In genomic region chr6:45044086-45044485, GRCh38 we compare ENCODE assay signal across 16 cellular contexts.
DNase-seq lines count a peak whose midpoint lies in the region; ATAC-seq, FAIRE-seq and TF ChIP-seq lines count a peak whose summit lies in the region.
"Had no signal": no experiment of that assay in that cellular context is flagged by ENCODE, and none has a peak within 500 bp of the region (broad histone marks: within the 10 kb centered on the region; RNA-seq: fewer than 3 reads in every experiment).

No MANE protein-coding gene starts in this region.

- CTCF ChIA-PET in PC-3 (lab: Charles Lee) (no interaction called here), HepG2 (lab: Yijun Ruan, JAX; ENCODE audit: low intra/inter-chr PET ratio, low total read pairs) (no interaction called here)

- intact Hi-C loops in PC-3 (cut with micrococcal nuclease), result no loop called here
- intact Hi-C loops in HepG2 (cut with micrococcal nuclease; ENCODE audit: unreplicated experiment), result loop anchor here (5.0 kb wide), 1 partner anchor 153 kb away; no protein-coding TSS in a partner anchor

- H3K27me3 ChIP-seq in PC-3 (ENCODE audit: low read length) (no peaks in the 10 kb centered on the region), HepG2 (ENCODE audit: control insufficient read depth in 1 of 2, insufficient read depth in 2 of 2, low read length in 2 of 2) (no peaks in the 10 kb centered on the region), suprapubic skin (no peaks in the 10 kb centered on the region)
- H3K27me3 ChIP-seq: Peyer's patch had no signal

- TF ChIP-seq CTCF in 22Rv1 (IDR thresholded peaks at IDR 0.05), result no peak
- no peak for TF ChIP-seq CTCF in PC-3 (conservative IDR thresholded peaks at IDR 0.05; ENCODE audit: low read depth, low read length)
- no peak for TF ChIP-seq CTCF in HepG2 (CRISPR knock-in tag; IDR thresholded peaks at IDR 0.05)
- TF ChIP-seq CTCF in suprapubic skin (IDR thresholded peaks at IDR 0.05), result no peak

- in situ Hi-C loops in HepG2 (cut with HindIII; ENCODE audit: extremely low pct_ligation_motif_present, low pct_unique_long_range_greater_than_20kb), result no loop called here

- peaks cover 6% of the 10 kb centered on the region for H3K36me3 Mint-ChIP-seq in T-helper 2 cell treated with Interferon-gamma antibody and Interleukin-4, amounts not matched to agents 5 μg/mL and 100 μg/mL, for 36 hours (ENCODE audit: low read depth)

- TF ChIP-seq POLR2A in GM12891 (IDR thresholded peaks at IDR 0.05; ENCODE audit: low read depth, low read length) (no peak), HepG2 (IDR thresholded peaks at IDR 0.05; ENCODE audit: insufficient read depth in 1 of 2, low read depth in 2 of 2, low read length in 2 of 2) (no peak), suprapubic skin (IDR thresholded peaks at IDR 0.05) (no peak)

- no peak overlapping the region for H3K9ac ChIP-seq in PC-3 (ENCODE audit: low read length)
- H3K9ac ChIP-seq in HepG2 (ENCODE audit: insufficient read depth, low read depth, low read length), result no peak overlapping the region

- no peaks in the 10 kb centered on the region for H3K79me2 ChIP-seq in PC-3 (ENCODE audit: low read length)
- H3K79me2 ChIP-seq in HepG2 (ENCODE audit: insufficient read depth, low read length), result no peaks in the 10 kb centered on the region

- H3K4me1 ChIP-seq in PC-3 (ENCODE audit: insufficient read depth, low read length), result peaks cover 22% of the 10 kb centered on the region
- peaks cover 27% of the 10 kb centered on the region for H3K4me1 ChIP-seq in HepG2 (ENCODE audit: insufficient read depth, low read length)
- H3K4me1 ChIP-seq in suprapubic skin, result no peaks in the 10 kb centered on the region
- H3K4me1 ChIP-seq: Peyer's patch had no signal

- H3K9me3 ChIP-seq in PC-3 (ENCODE audit: low read length) (no peaks in the 10 kb centered on the region), HepG2 (ENCODE audit: low read length) (no peaks in the 10 kb centered on the region), suprapubic skin (no peaks in the 10 kb centered on the region)
- H3K9me3 ChIP-seq: Peyer's patch had no signal

- no peak for DNase-seq in GM12891 (ENCODE audit: insufficient read length, low spot score)
- DNase-seq in PC-3, result no peak
- DNase-seq in HepG2 (ENCODE audit: low spot score), result peak; percentile 79
- no peak for DNase-seq in suprapubic skin (ENCODE audit: low spot score in 2 of 2)
- no peak for DNase-seq in T-helper 2 cell treated with Interferon-gamma antibody and Interleukin-4, amounts not matched to agents 5 μg/mL and 100 μg/mL, for 36 hours (ENCODE audit: low spot score)
- no peak for DNase-seq in NCI-H2081 (lab: John Stamatoyannopoulos, UW)
- DNase-seq: C1 segment of cervical spinal cord, H9, NCI-H187 treated with DMSO at 0.1 percent for 48 hours, NCI-H2171, NCI-H446 treated with DMSO at 0.1 percent for 48 hours, NCI-H774, Peyer's patch had no signal

- H3F3A ChIP-seq in PC-3 (ENCODE audit: low read length, unreplicated experiment), result no peaks in the 10 kb centered on the region

- H3K4me3 Mint-ChIP-seq in T-helper 2 cell treated with Interferon-gamma antibody and Interleukin-4, amounts not matched to agents 5 μg/mL and 100 μg/mL, for 36 hours, result no peak overlapping the region
- H3K4me3 Mint-ChIP-seq: H9 had no signal

- no peaks in the 10 kb centered on the region for H3K27me3 Mint-ChIP-seq in T-helper 2 cell treated with Interferon-gamma antibody and Interleukin-4, amounts not matched to agents 5 μg/mL and 100 μg/mL, for 36 hours (ENCODE audit: low read depth)

- TF ChIP-seq EP300 in HepG2 (IDR thresholded peaks at IDR 0.05; ENCODE audit: low read depth in 2 of 2, low read length in 2 of 2), result peak in 1 of 2 experiments; percentile 45; a peak in 1 of 4 replicates
- no peak for TF ChIP-seq EP300 in HepG2 (CRISPR knock-in tag; IDR thresholded peaks at IDR 0.05; ENCODE audit: borderline replicate concordance)
- TF ChIP-seq EP300 in suprapubic skin (IDR thresholded peaks at IDR 0.05), result no peak

- H3K36me3 ChIP-seq in PC-3 (ENCODE audit: low read depth, low read length) (no peaks in the 10 kb centered on the region), HepG2 (replicated peaks in 1 of 2; ENCODE audit: control insufficient read depth in 1 of 2, insufficient read depth in 2 of 2, low read length in 2 of 2) (no peaks in the 10 kb centered on the region), suprapubic skin (no peaks in the 10 kb centered on the region)
- H3K36me3 ChIP-seq: Peyer's patch had no signal

- H4K20me1 ChIP-seq in PC-3 (ENCODE audit: low read length) (no peaks in the 10 kb centered on the region), HepG2 (ENCODE audit: insufficient read depth, low read length) (no peaks in the 10 kb centered on the region)

- no peak overlapping the region for H3K27ac Mint-ChIP-seq in T-helper 2 cell treated with Interferon-gamma antibody and Interleukin-4, amounts not matched to agents 5 μg/mL and 100 μg/mL, for 36 hours
- H3K27ac Mint-ChIP-seq: H9 had no signal

- ATAC-seq in PC-3 (no peak), HepG2 (peak; percentile 99), HG03025 (IDR thresholded peaks at IDR 0.05; ENCODE audit: low FRiP score, unreplicated experiment) (no peak)
- ATAC-seq: Right ventricle myocardium inferior had no signal

- POLR2A ChIA-PET in PC-3 (lab: Charles Lee; ENCODE audit: unreplicated experiment), result interaction anchor here (0.6 kb wide), 1 partner anchor 554 kb away, joined by 4 read pairs; no protein-coding TSS in a partner anchor
- POLR2A ChIA-PET in HepG2 (lab: Yijun Ruan, JAX), result interaction anchor here (1.2 kb wide), 1 partner anchor 334 kb away, joined by 4 read pairs; the partner anchor contains the start of gene SUPT3H

- H3K27ac ChIP-seq in 22Rv1, result peak overlapping the region; percentile 22; the same call in 1 of the 2 replicates
- H3K27ac ChIP-seq in PC-3 (ENCODE audit: low read length), result no peak overlapping the region
- peak overlapping the region; percentile 8 for H3K27ac ChIP-seq in HepG2 (ENCODE audit: extremely low read length, insufficient read depth, low read length)
- no peak overlapping the region for H3K27ac ChIP-seq in suprapubic skin
- H3K27ac ChIP-seq: Peyer's patch had no signal

- BruUV-seq in PC-3 (replicated peaks; lab: Mats Ljungman, UMichigan) (no TSS peak), HepG2 (replicated peaks; lab: Mats Ljungman, UMichigan) (no TSS peak)

- peaks cover 13% of the 10 kb centered on the region for H3K9me3 Mint-ChIP-seq in T-helper 2 cell treated with Interferon-gamma antibody and Interleukin-4, amounts not matched to agents 5 μg/mL and 100 μg/mL, for 36 hours
- H3K9me3 Mint-ChIP-seq: H9 had no signal

- TF ChIP-seq RAD21 in HepG2 (CRISPR knock-in tag; IDR thresholded peaks at IDR 0.05), result no peak

- H2AFZ ChIP-seq in PC-3 (ENCODE audit: low read length) (no peak overlapping the region), HepG2 (ENCODE audit: low read length) (no peak overlapping the region)

- H3K4me2 ChIP-seq in PC-3 (ENCODE audit: low read length) (peak overlapping the region; percentile 5; the same call in 1 of the 2 replicates), HepG2 (ENCODE audit: low read depth, low read length) (peak overlapping the region; percentile 23)

- no peak overlapping the region for H3K4me3 ChIP-seq in PC-3 (ENCODE audit: low read length)
- H3K4me3 ChIP-seq in HepG2 (replicated peaks in 1 of 3; ENCODE audit: insufficient read depth in 1 of 3, low read depth in 2 of 3, low read length in 3 of 3), result no peak overlapping the region
- no peak overlapping the region for H3K4me3 ChIP-seq in suprapubic skin
- H3K4me3 ChIP-seq: Peyer's patch had no signal

- FAIRE-seq in GM12891 (lab: Jason Lieb, UNC) (no peak), HepG2 (lab: Jason Lieb, UNC) (no peak)

- H3K9me2 ChIP-seq in PC-3 (replicated peaks; ENCODE audit: low read length), result no peaks in the 10 kb centered on the region

- WGBS in HepG2 (ENCODE audit: low lambda C conversion rate), result 39% methylated on average over 2 of the region's 2 CpGs
- WGBS in suprapubic skin, result 80% methylated on average over 2 of the region's 2 CpGs

- H3K4me1 Mint-ChIP-seq in T-helper 2 cell treated with Interferon-gamma antibody and Interleukin-4, amounts not matched to agents 5 μg/mL and 100 μg/mL, for 36 hours (ENCODE audit: low read depth), result peaks cover 31% of the 10 kb centered on the region

TF ChIP-seq in GM12891, 5 proteins besides CTCF, POLR2A, EP300 and RAD21:
- TF ChIP-seq PAX5 (IDR thresholded peaks at IDR 0.05; ENCODE audit: insufficient read depth, low read length, severe bottlenecking) (no peak), SPI1 (IDR thresholded peaks at IDR 0.05; ENCODE audit: low read depth, low read length) (0 out of 2 replicates have a peak, but pooled peaks have one; percentile 9), TAF1 (IDR thresholded peaks at IDR 0.05; ENCODE audit: low read depth, low read length) (no peak)

TF ChIP-seq in HepG2, 621 proteins besides CTCF, POLR2A, EP300 and RAD21 (continues in another document):
- TF ChIP-seq LBX2 (CRISPR knock-in tag; IDR thresholded peaks at IDR 0.05; ENCODE audit: borderline replicate concordance) (no peak), ZNF644 (CRISPR knock-in tag; IDR thresholded peaks at IDR 0.05; ENCODE audit: low read depth) (0 out of 2 replicates have a peak, but pooled peaks have one; percentile 16), SIN3A (IDR thresholded peaks at IDR 0.05; ENCODE audit: borderline replicate concordance, low read depth, low read length) (no peak), MLX (CRISPR knock-in tag; IDR thresholded peaks at IDR 0.05) (no peak), ASH2L (IDR thresholded peaks at IDR 0.05; ENCODE audit: insufficient read length, low read depth, low read length) (peak; percentile 47), ZNF331 (CRISPR knock-in tag; IDR thresholded peaks at IDR 0.05) (peak; percentile 48; the same call in 1 of the 2 replicates), SOX6 (IDR thresholded peaks at IDR 0.05) (no peak), SOX6 (CRISPR knock-in tag; IDR thresholded peaks at IDR 0.05) (peak; percentile 46; the same call in 1 of the 2 replicates)

Comparison
In these comparisons a context has a peak if more than half of its experiments do, and no peak if none do; other contexts are left out.
1. H3K27ac ChIP-seq: peak in 22Rv1 (single experiment) and HepG2 (single experiment); none in PC-3 (single experiment) and suprapubic skin (single experiment).